In the genomic region with DNA sequence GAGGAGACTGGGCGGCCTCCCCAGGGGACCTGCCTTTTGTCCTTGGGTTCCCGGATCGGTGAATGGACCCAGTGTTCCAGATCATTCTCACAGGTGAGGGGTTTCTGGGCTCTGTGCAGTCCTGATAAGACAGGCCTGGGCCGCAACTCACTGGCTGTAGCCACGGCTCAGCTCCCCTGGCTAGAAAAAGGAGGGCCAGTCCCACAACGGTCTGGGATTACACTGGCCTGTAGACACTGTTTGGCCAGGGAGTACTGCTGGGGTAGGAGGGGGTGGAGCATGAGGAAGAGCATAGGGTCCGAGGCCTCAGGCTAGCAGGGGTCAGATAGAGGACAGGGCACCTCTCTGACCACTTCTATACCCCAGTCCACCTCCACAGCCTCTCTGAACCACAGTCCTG, we compare ENCODE assay signal across 27 cellular contexts. TPM values are rescaled to one million over a fixed set of nuclear protein-coding genes. Genes with fewer than 3 reads are reported as not detected.
A peak's percentile ranks its signal among the peaks of the same experiment; 100 is the strongest.
DNase-seq lines count a peak whose midpoint lies in the region; ATAC-seq, FAIRE-seq and TF ChIP-seq lines count a peak whose summit lies in the region.
"Had no signal": no experiment of that assay in that cellular context is flagged by ENCODE, and none has a peak within 500 bp of the region (broad histone marks: within the 10 kb centered on the region; RNA-seq: fewer than 3 reads in every experiment).

No MANE protein-coding gene starts in this region.

- TF ChIP-seq EP300 in K562 (IDR thresholded peaks at IDR 0.05; ENCODE audit: low read length) (no peak), HepG2 (IDR thresholded peaks at IDR 0.05; ENCODE audit: low read depth in 2 of 2, low read length in 2 of 2) (no peak), HepG2 (CRISPR knock-in tag; IDR thresholded peaks at IDR 0.05; ENCODE audit: borderline replicate concordance) (no peak)

- no peak overlapping the region for H3K18ac ChIP-seq in neuronal stem cell (ENCODE audit: low read length)

- FAIRE-seq in K562 (lab: Jason Lieb, UNC), result no peak
- FAIRE-seq in HepG2 (lab: Jason Lieb, UNC), result no peak
- FAIRE-seq: A549, D721Med, GM12878, GM19239, H54 had no signal

- H4K20me1 ChIP-seq in K562 (replicated peaks; ENCODE audit: control insufficient read depth, insufficient read depth, low read length) (no peaks in the 10 kb centered on the region; the same call in 1 of the 2 replicates), HepG2 (ENCODE audit: insufficient read depth, low read length) (no peaks in the 10 kb centered on the region)
- H4K20me1 ChIP-seq: BLaER1 treated with 17β-estradiol and CSF1 and Interleukin-3, amounts not matched to agents 10 nM and 100 nM had no signal

- 3% methylated on average over 7 of the region's 7 CpGs for WGBS in K562 (ENCODE audit: insufficient coverage, low coverage, missing lambda C conversion rate)
- 7% methylated on average over 4 of the region's 7 CpGs for WGBS in HepG2 (ENCODE audit: low lambda C conversion rate)
- no CpG with 5 or more reads among the region's 7 CpGs for WGBS in neuronal stem cell (ENCODE audit: extremely low coverage in 2 of 2, insufficient read length in 2 of 2, insufficient replicate concordance in 1 of 2), 2 donors
- WGBS in thyroid gland, 2 donors, result 65 to 79% methylated on average over 7 of the region's 7 CpGs

- TF ChIP-seq CTCF in K562 (IDR thresholded peaks at IDR 0.05 in 2 of 3, conservative IDR thresholded peaks at IDR 0.05 in 1 of 3; ENCODE audit: insufficient read depth in 2 of 3, low read depth in 1 of 3, low read length in 3 of 3) (no peak), HepG2 (CRISPR knock-in tag; IDR thresholded peaks at IDR 0.05) (no peak), upper lobe of right lung (IDR thresholded peaks at IDR 0.05) (no peak), thyroid gland (IDR thresholded peaks at IDR 0.05) (no peak)

- CTCF ChIA-PET in K562 (lab: Yijun Ruan, JAX; ENCODE audit: low intra/inter-chr PET ratio) (interaction anchor here (0.6 kb wide), 1 partner anchor 151 kb away, joined by 3 read pairs; no protein-coding TSS in a partner anchor), HepG2 (lab: Yijun Ruan, JAX; ENCODE audit: low intra/inter-chr PET ratio, low total read pairs) (no interaction called here)

- H3K36me3 ChIP-seq in K562 (ENCODE audit: control insufficient read depth, insufficient read depth, low read length), result no peaks in the 10 kb centered on the region
- no peaks in the 10 kb centered on the region for H3K36me3 ChIP-seq in HepG2 (replicated peaks in 1 of 2; ENCODE audit: control insufficient read depth in 1 of 2, insufficient read depth in 2 of 2, low read length in 2 of 2)
- no peaks in the 10 kb centered on the region for H3K36me3 ChIP-seq in neuronal stem cell (replicated peaks in 1 of 2; ENCODE audit: control insufficient read depth in 2 of 2, insufficient read depth in 2 of 2, low read length in 2 of 2)
- no peaks in the 10 kb centered on the region for H3K36me3 ChIP-seq in upper lobe of right lung
- no peaks in the 10 kb centered on the region for H3K36me3 ChIP-seq in thyroid gland
- H3K36me3 ChIP-seq: BE2C; BLaER1 treated with 17β-estradiol and CSF1 and Interleukin-3, amounts not matched to agents 10 nM and 100 nM; HAP-1 had no signal

- H3K9ac ChIP-seq in K562 (ENCODE audit: insufficient read depth in 1 of 2, low read depth in 2 of 2, low read length in 2 of 2), result peak overlapping the region in 1 of 2 experiments; percentile 24; a peak in 2 of 4 replicates
- H3K9ac ChIP-seq in HepG2 (ENCODE audit: insufficient read depth, low read depth, low read length), result no peak overlapping the region
- H3K9ac ChIP-seq in neuronal stem cell (ENCODE audit: low read depth, low read length, poor library complexity), result no peak overlapping the region
- H3K9ac ChIP-seq: BLaER1 treated with 17β-estradiol and CSF1 and Interleukin-3, amounts not matched to agents 10 nM and 100 nM had no signal

- no peak overlapping the region for H4K91ac ChIP-seq in neuronal stem cell (ENCODE audit: low read depth, low read length, poor library complexity)

- H3K4me1 ChIP-seq in K562 (replicated peaks in 1 of 2; ENCODE audit: control insufficient read depth in 2 of 2, insufficient read depth in 2 of 2, low read length in 2 of 2) (peaks cover 0 to 7% of the 10 kb centered on the region in 2 experiments; a peak in 2 of 5 replicates), HepG2 (ENCODE audit: insufficient read depth, low read length) (0 out of 2 replicates have a peak, but pooled peaks cover 8% of the 10 kb centered on the region), neuronal stem cell (ENCODE audit: control insufficient read depth in 2 of 2, insufficient read depth in 1 of 2, low read depth in 1 of 2, low read length in 2 of 2) (peaks cover 6 to 10% of the 10 kb centered on the region in 2 donors), upper lobe of right lung (no peaks in the 10 kb centered on the region), thyroid gland (no peaks in the 10 kb centered on the region)
- H3K4me1 ChIP-seq: BE2C, HAP-1 had no signal

- no peaks in the 10 kb centered on the region for H3K9me3 ChIP-seq in K562 (replicated peaks; ENCODE audit: control insufficient read depth, insufficient read depth, low read depth, low read length)
- no peaks in the 10 kb centered on the region for H3K9me3 ChIP-seq in HepG2 (ENCODE audit: low read length)
- H3K9me3 ChIP-seq in neuronal stem cell (replicated peaks in 1 of 2; ENCODE audit: control insufficient read depth in 2 of 2, insufficient read depth in 1 of 2, low read depth in 1 of 2, low read length in 2 of 2), result peaks cover 0 to 2% of the 10 kb centered on the region in 2 donors
- no peaks in the 10 kb centered on the region for H3K9me3 ChIP-seq in upper lobe of right lung
- H3K9me3 ChIP-seq in thyroid gland, result no peaks in the 10 kb centered on the region
- H3K9me3 ChIP-seq: A549; BE2C; BLaER1 treated with 17β-estradiol and CSF1 and Interleukin-3, amounts not matched to agents 10 nM and 100 nM; HAP-1 had no signal

- H3K4me2 ChIP-seq in K562 (ENCODE audit: insufficient read depth, low read length) (peak overlapping the region; percentile 25), HepG2 (ENCODE audit: low read depth, low read length) (no peak overlapping the region), neuronal stem cell (ENCODE audit: insufficient read depth, low read length, poor library complexity, severe bottlenecking) (no peak overlapping the region)
- H3K4me2 ChIP-seq: A549 had no signal

- no peak overlapping the region for H3K4me3 ChIP-seq in K562
- no peak overlapping the region for H3K4me3 ChIP-seq in HepG2 (replicated peaks in 1 of 3; ENCODE audit: insufficient read depth in 1 of 3, low read depth in 2 of 3, low read length in 3 of 3)
- H3K4me3 ChIP-seq in neuronal stem cell (ENCODE audit: low read length in 2 of 2), result no peak overlapping the region
- H3K4me3 ChIP-seq in upper lobe of right lung, result no peak overlapping the region
- no peak overlapping the region for H3K4me3 ChIP-seq in thyroid gland (replicated peaks in 1 of 3)
- H3K4me3 ChIP-seq: A549; BLaER1 treated with 17β-estradiol and CSF1 and Interleukin-3, amounts not matched to agents 10 nM and 100 nM; GM12878; HAP-1 had no signal

- ATAC-seq in K562, result peak; percentile 75
- ATAC-seq in HepG2, result peak; percentile 71
- ATAC-seq in upper lobe of right lung, result peak; percentile 48
- no peak for ATAC-seq in GM21786 (IDR thresholded peaks at IDR 0.05; ENCODE audit: unreplicated experiment)
- ATAC-seq: A549, GM12878 had no signal

- H3K23ac ChIP-seq in neuronal stem cell (ENCODE audit: low read depth, low read length, poor library complexity), result no peak overlapping the region

- no peaks in the 10 kb centered on the region for H3K9me1 ChIP-seq in K562 (ENCODE audit: control insufficient read depth, insufficient read depth, low read length)

- no peak overlapping the region for H2AFZ ChIP-seq in K562 (ENCODE audit: low read depth, low read length)
- H2AFZ ChIP-seq in HepG2 (ENCODE audit: low read length), result no peak overlapping the region
- H2AFZ ChIP-seq in neuronal stem cell (ENCODE audit: low read length), result no peak overlapping the region

- no peak overlapping the region for H2BK15ac ChIP-seq in neuronal stem cell (ENCODE audit: low read length)

- intact Hi-C loops in K562 (cut with micrococcal nuclease), result loop anchor here (10.0 kb wide), 1 partner anchor 199 kb away; no protein-coding TSS in a partner anchor
- intact Hi-C loops in HepG2 (cut with micrococcal nuclease; ENCODE audit: unreplicated experiment), result loop anchor here (2.0 kb wide), 1 partner anchor 57 kb away; the partner anchor contains the start of gene RHCG
- intact Hi-C loops in upper lobe of right lung (cut with DNase I), result no loop called here
- intact Hi-C loops in thyroid gland (cut with DNase I), result no loop called here

- H3K14ac ChIP-seq in neuronal stem cell (ENCODE audit: low read length), result no peak overlapping the region

- H4K8ac ChIP-seq in neuronal stem cell (ENCODE audit: low read depth, low read length), result no peak overlapping the region

- TF ChIP-seq POLR2A in K562 (conservative IDR thresholded peaks at IDR 0.05) (no peak), HepG2 (IDR thresholded peaks at IDR 0.05; ENCODE audit: insufficient read depth in 1 of 2, low read depth in 2 of 2, low read length in 2 of 2) (no peak), thyroid gland (IDR thresholded peaks at IDR 0.05) (no peak)

- POLR2A ChIA-PET in K562 (lab: Yijun Ruan, JAX), result interaction anchor here (0.6 to 1.7 kb wide), 4 partner anchors 13 to 182 kb away, joined by 3 to 12 read pairs (median 4); partner anchors contain the start of gene TICRR
- POLR2A ChIA-PET in HepG2 (lab: Yijun Ruan, JAX), result no interaction called here

- H2AK5ac ChIP-seq in neuronal stem cell (ENCODE audit: low read depth, low read length), result no peak overlapping the region

- TF ChIP-seq RAD21 in K562 (CRISPR knock-in tag; conservative IDR thresholded peaks at IDR 0.05 in 1 of 2, IDR thresholded peaks at IDR 0.05 in 1 of 2), result no peak
- no peak for TF ChIP-seq RAD21 in HepG2 (CRISPR knock-in tag; IDR thresholded peaks at IDR 0.05)

- no peaks in the 10 kb centered on the region for H3K79me1 ChIP-seq in neuronal stem cell (ENCODE audit: low read depth, low read length)

- DNase-seq in K562 (ENCODE audit: extremely low read depth in 1 of 4, low spot score in 3 of 4) (peak in 2 of 4 experiments; percentile 11 to 13), HepG2 (ENCODE audit: low spot score) (no peak), neuronal stem cell (ENCODE audit: low spot score) (no peak), upper lobe of right lung (no peak), MV-4-11 (lab: John Stamatoyannopoulos, UW) (no peak), thyroid gland (no peak)
- DNase-seq: 8988T; ACHN; AML-193; BE2C; CD4-positive, alpha-beta T cell; CD8-positive, alpha-beta memory T cell; DMS 273 treated with DMSO at 0.1 percent for 48 hours; DMS79; EL; GDM1; GOT3; HFFc6 had no signal

- no peak overlapping the region for H3K27ac ChIP-seq in K562 (ENCODE audit: extremely low read depth, low read depth, low read length)
- H3K27ac ChIP-seq in HepG2 (ENCODE audit: extremely low read length, insufficient read depth, low read length), result no peak overlapping the region
- no peak overlapping the region for H3K27ac ChIP-seq in neuronal stem cell (replicated peaks; ENCODE audit: low read length)
- H3K27ac ChIP-seq in upper lobe of right lung, result no peak overlapping the region
- H3K27ac ChIP-seq in thyroid gland, result no peak overlapping the region
- H3K27ac ChIP-seq: A549; BLaER1 treated with 17β-estradiol and CSF1 and Interleukin-3, amounts not matched to agents 10 nM and 100 nM had no signal

- peak overlapping the region; percentile 82 for H2BK5ac ChIP-seq in neuronal stem cell (ENCODE audit: low read length)

- no TSS peak for BruUV-seq in K562 (replicated peaks; lab: Mats Ljungman, UMichigan)
- BruUV-seq in HepG2 (replicated peaks; lab: Mats Ljungman, UMichigan), result no TSS peak

- no peaks in the 10 kb centered on the region for H3K79me2 ChIP-seq in K562 (ENCODE audit: control insufficient read depth, insufficient read depth, low read length)
- H3K79me2 ChIP-seq in HepG2 (ENCODE audit: insufficient read depth, low read length), result no peaks in the 10 kb centered on the region

- no peak overlapping the region for H2BK120ac ChIP-seq in neuronal stem cell (ENCODE audit: low read depth, low read length)

- H2BK12ac ChIP-seq in neuronal stem cell (ENCODE audit: low read length), result no peak overlapping the region

- in situ Hi-C loops in K562 (cut with MboI), result no loop called here
- in situ Hi-C loops in HepG2 (cut with HindIII; ENCODE audit: extremely low pct_ligation_motif_present, low pct_unique_long_range_greater_than_20kb), result loop anchor here (5.0 kb wide), 1 partner anchor 57 kb away; the partner anchor contains the start of gene RHCG

- H3K27me3 ChIP-seq in K562 (ENCODE audit: control insufficient read depth in 2 of 2, insufficient read depth in 2 of 2, low read length in 2 of 2) (peaks cover 2 to 21% of the 10 kb centered on the region in 2 experiments; a peak in 3 of 5 replicates), HepG2 (ENCODE audit: control insufficient read depth in 1 of 2, insufficient read depth in 2 of 2, low read length in 2 of 2) (peaks cover 1 to 10% of the 10 kb centered on the region in 2 experiments; a peak in 1 of 5 replicates), neuronal stem cell (ENCODE audit: control insufficient read depth in 3 of 3, insufficient read depth in 3 of 3, low read depth in 1 of 3, low read length in 3 of 3) (peaks cover 0 to 17% (median 0%) of the 10 kb centered on the region in 3 experiments), upper lobe of right lung (peaks cover 5% of the 10 kb centered on the region), thyroid gland (no peaks in the 10 kb centered on the region)
- H3K27me3 ChIP-seq: BE2C; BLaER1 treated with 17β-estradiol and CSF1 and Interleukin-3, amounts not matched to agents 10 nM and 100 nM had no signal

- H3K4ac ChIP-seq in neuronal stem cell (ENCODE audit: low read length), result no peak overlapping the region

RNA-seq across cellular contexts. Expression of gene TICRR, which starts 21.0 kb away (rescaled TPM):
- total RNA-seq in K562 (2011; cell fraction: chromatin; rRNA removed; ENCODE audit: low replicate concordance), result 76.1 and 83.1 TPM in 2 replicates
- 43.7 and 48.0 TPM in 2 replicates for total RNA-seq in K562 (2011; cell fraction: nucleolus; rRNA removed)
- total RNA-seq in K562 (2011; cell fraction: nucleoplasm; rRNA removed), result 38.6 and 46.9 TPM in 2 replicates
- 13.8 and 14.8 TPM in 2 replicates for total RNA-seq in K562 (2014; rRNA removed)
- total RNA-seq in K562 (2014; rRNA removed; fragmentation: Illumina TruSeq; extraction: Trizol), result 11.4 and 11.8 TPM in 2 replicates
- 11.9 and 12.3 TPM in 2 replicates for total RNA-seq in K562 (2015; rRNA removed; fragmentation: Illumina TruSeq; extraction: Trizol)
- 21.0 and 22.9 TPM in 2 replicates for total RNA-seq in K562 (2021)
- polyA plus RNA-seq in K562 (2011; rRNA removed), result 13.7 and 17.2 TPM in 2 replicates
- polyA plus RNA-seq in K562 (2011; cell fraction: cytosol; rRNA removed), result 9.4 and 10.6 TPM in 2 replicates
- polyA plus RNA-seq in K562 (2011; cell fraction: nucleus; rRNA removed), result 45.6 and 60.9 TPM in 2 replicates
- polyA plus RNA-seq in K562 (2012), result 12.5 and 13.0 TPM in 2 replicates
- polyA plus RNA-seq in K562 (2014; fragmentation: Illumina TruSeq; extraction: Trizol), result 19.2 and 22.0 TPM in 2 replicates
- 1 to 10 TPM in 1 of 2 experiments, under 1 TPM in 1; 0.84 to 1.0 TPM for polyA plus RNA-seq in K562 (2014; fragmentation: Nextera tagmentation; extraction: Ambion mirVana)
- 13.7 and 14.2 TPM in 2 replicates for polyA plus RNA-seq in K562 (2014; rRNA removed)
- polyA minus RNA-seq in K562 (2011; rRNA and poly(A)+ RNA removed), result 24.1 and 29.5 TPM in 2 replicates
- polyA minus RNA-seq in K562 (2011; cell fraction: cytosol; rRNA and poly(A)+ RNA removed), result 14.7 and 15.0 TPM in 2 replicates
- polyA minus RNA-seq in K562 (2011; cell fraction: nucleus; rRNA and poly(A)+ RNA removed), result 32.3 and 48.4 TPM in 2 replicates
- total RNA-seq in HepG2 (2016; rRNA removed; fragmentation: Illumina TruSeq; extraction: Trizol), result 14.3 and 14.8 TPM in 2 replicates
- 2.6 and 3.4 TPM in 2 replicates for total RNA-seq in HepG2 (2016; cell fraction: cytosol; rRNA removed; fragmentation: Illumina TruSeq; extraction: Trizol; ENCODE audit: low read depth)
- 13.0 and 13.8 TPM in 2 replicates for total RNA-seq in HepG2 (2016; cell fraction: insoluble cytoplasmic fraction; rRNA removed; fragmentation: Illumina TruSeq; extraction: Trizol)
- 5.7 and 6.1 TPM in 2 replicates for total RNA-seq in HepG2 (2016; cell fraction: membrane; rRNA removed; fragmentation: Illumina TruSeq; extraction: Trizol)
- 24.1 and 25.6 TPM in 2 replicates for total RNA-seq in HepG2 (2016; cell fraction: nucleus; rRNA removed; fragmentation: Illumina TruSeq; extraction: Trizol)
- polyA plus RNA-seq in HepG2 (2011; rRNA removed), result 3.3 and 4.1 TPM in 2 replicates
- polyA plus RNA-seq in HepG2 (2011; cell fraction: cytosol; rRNA removed), result 1.7 and 2.0 TPM in 2 replicates
- polyA plus RNA-seq in HepG2 (2011; cell fraction: nucleus; rRNA removed), result 8.1 and 12.8 TPM in 2 replicates
- polyA plus RNA-seq in HepG2 (2012), result 2.6 and 5.2 TPM in 2 replicates
- 1.4 and 1.7 TPM in 2 replicates for polyA plus RNA-seq in HepG2 (2016; cell fraction: cytosol; fragmentation: Illumina TruSeq; extraction: Trizol; ENCODE audit: low read depth)
- polyA plus RNA-seq in HepG2 (2016; cell fraction: insoluble cytoplasmic fraction; fragmentation: Illumina TruSeq; extraction: Trizol; ENCODE audit: low read depth), result 9.6 and 12.3 TPM in 2 replicates
- polyA plus RNA-seq in HepG2 (2016; cell fraction: membrane; fragmentation: Illumina TruSeq; extraction: Trizol; ENCODE audit: low read depth), result 2.4 and 2.7 TPM in 2 replicates
- 35.2 and 38.1 TPM in 2 replicates for polyA plus RNA-seq in HepG2 (2016; cell fraction: nucleus; fragmentation: Illumina TruSeq; extraction: Trizol; ENCODE audit: insufficient read depth, low read depth)
- 12.6 and 58.7 TPM in 2 replicates for polyA minus RNA-seq in HepG2 (2011; rRNA and poly(A)+ RNA removed; ENCODE audit: low replicate concordance)
- polyA minus RNA-seq in HepG2 (2011; cell fraction: cytosol; rRNA and poly(A)+ RNA removed), result 3.0 and 3.7 TPM in 2 replicates
- polyA minus RNA-seq in HepG2 (2011; cell fraction: nucleus; rRNA and poly(A)+ RNA removed), result 15.5 and 18.4 TPM in 2 replicates
- polyA plus RNA-seq in neuronal stem cell (2013, experiment 1 of 2), result 10.9 TPM
- polyA plus RNA-seq in neuronal stem cell (2013, experiment 2 of 2), result 10.9 TPM
- total RNA-seq in upper lobe of right lung, result 0.09 TPM
- under 1 TPM in 2 of 4 donors, not detected in 2; under 0.01 to 0.21 TPM for total RNA-seq in thyroid gland
- polyA plus RNA-seq: CD14-positive monocyte; CD8-positive, alpha-beta memory T cell had no signal

RNA-seq across cellular contexts. Expression of gene RHCG, which starts 57.9 kb away (rescaled TPM):
- total RNA-seq in K562 (2011; cell fraction: chromatin; rRNA removed; ENCODE audit: low replicate concordance), result not detected in 2 replicates
- not detected in 2 replicates for total RNA-seq in K562 (2011; cell fraction: nucleolus; rRNA removed)
- not detected in 2 replicates for total RNA-seq in K562 (2011; cell fraction: nucleoplasm; rRNA removed)
- total RNA-seq in K562 (2014; rRNA removed), result not detected in 2 replicates
- total RNA-seq in K562 (2014; rRNA removed; fragmentation: Illumina TruSeq; extraction: Trizol), result not detected in 2 replicates
- not detected in 2 replicates for total RNA-seq in K562 (2015; rRNA removed; fragmentation: Illumina TruSeq; extraction: Trizol)
- not detected in 2 replicates for total RNA-seq in K562 (2021)
- not detected in 2 replicates for polyA plus RNA-seq in K562 (2011; rRNA removed)
- polyA plus RNA-seq in K562 (2011; cell fraction: cytosol; rRNA removed), result not detected in 2 replicates
- polyA plus RNA-seq in K562 (2011; cell fraction: nucleus; rRNA removed), result not detected in 2 replicates
- polyA plus RNA-seq in K562 (2012), result not detected in 2 replicates
- polyA plus RNA-seq in K562 (2014; fragmentation: Illumina TruSeq; extraction: Trizol), result not detected in 2 replicates
- polyA plus RNA-seq in K562 (2014; fragmentation: Nextera tagmentation; extraction: Ambion mirVana), result not detected
- polyA plus RNA-seq in K562 (2014; rRNA removed), result not detected in 2 replicates
- not detected in 2 replicates for polyA minus RNA-seq in K562 (2011; rRNA and poly(A)+ RNA removed)
- polyA minus RNA-seq in K562 (2011; cell fraction: cytosol; rRNA and poly(A)+ RNA removed), result not detected in 2 replicates
- polyA minus RNA-seq in K562 (2011; cell fraction: nucleus; rRNA and poly(A)+ RNA removed), result not detected in 2 replicates
- not detected in 2 replicates for total RNA-seq in HepG2 (2016; rRNA removed; fragmentation: Illumina TruSeq; extraction: Trizol)
- total RNA-seq in HepG2 (2016; cell fraction: cytosol; rRNA removed; fragmentation: Illumina TruSeq; extraction: Trizol; ENCODE audit: low read depth), result not detected in 2 replicates
- not detected in 2 replicates for total RNA-seq in HepG2 (2016; cell fraction: insoluble cytoplasmic fraction; rRNA removed; fragmentation: Illumina TruSeq; extraction: Trizol)
- total RNA-seq in HepG2 (2016; cell fraction: membrane; rRNA removed; fragmentation: Illumina TruSeq; extraction: Trizol), result not detected in 2 replicates
- not detected in 2 replicates for total RNA-seq in HepG2 (2016; cell fraction: nucleus; rRNA removed; fragmentation: Illumina TruSeq; extraction: Trizol)
- not detected in 2 replicates for polyA plus RNA-seq in HepG2 (2011; rRNA removed)
- polyA plus RNA-seq in HepG2 (2011; cell fraction: cytosol; rRNA removed), result not detected in 2 replicates
- polyA plus RNA-seq in HepG2 (2011; cell fraction: nucleus; rRNA removed), result not detected in 2 replicates
- not detected in 2 replicates for polyA plus RNA-seq in HepG2 (2012)
- not detected in 2 replicates for polyA plus RNA-seq in HepG2 (2016; cell fraction: cytosol; fragmentation: Illumina TruSeq; extraction: Trizol; ENCODE audit: low read depth)
- polyA plus RNA-seq in HepG2 (2016; cell fraction: insoluble cytoplasmic fraction; fragmentation: Illumina TruSeq; extraction: Trizol; ENCODE audit: low read depth), result not detected in 2 replicates
- polyA plus RNA-seq in HepG2 (2016; cell fraction: membrane; fragmentation: Illumina TruSeq; extraction: Trizol; ENCODE audit: low read depth), result not detected in 2 replicates
- polyA plus RNA-seq in HepG2 (2016; cell fraction: nucleus; fragmentation: Illumina TruSeq; extraction: Trizol; ENCODE audit: insufficient read depth, low read depth), result not detected in 2 replicates
- 0.33 TPM in 1 of 2 replicates, not detected in the other for polyA minus RNA-seq in HepG2 (2011; rRNA and poly(A)+ RNA removed; ENCODE audit: low replicate concordance)
- polyA minus RNA-seq in HepG2 (2011; cell fraction: cytosol; rRNA and poly(A)+ RNA removed), result not detected in 2 replicates
- polyA minus RNA-seq in HepG2 (2011; cell fraction: nucleus; rRNA and poly(A)+ RNA removed), result not detected in 2 replicates
- polyA plus RNA-seq in neuronal stem cell (2013, experiment 1 of 2), result not detected
- polyA plus RNA-seq in neuronal stem cell (2013, experiment 2 of 2), result not detected
- total RNA-seq in upper lobe of right lung, result not detected
- not detected for total RNA-seq in thyroid gland
- total RNA-seq: CD4-positive, alpha-beta T cell; CD8-positive, alpha-beta memory T cell; HFFc6 had no signal
- polyA plus RNA-seq: CD14-positive monocyte; CD8-positive, alpha-beta memory T cell had no signal

Comparison
In these comparisons a context has a peak if more than half of its experiments do, and no peak if none do; other contexts are left out.
1. intact Hi-C loops: an anchor here in K562 (10.0 kb wide) and HepG2 (2.0 kb wide); none called in upper lobe of right lung and thyroid gland.
2. Of the 241 proteins assayed by ChIP-seq in both HepG2 and K562: peak only in HepG2: none; only in K562: ZBTB1; in both: none; in neither: 240.